In genomic region chrX:49073641-49074575, GRCh38 we compare ENCODE assay signal across 8 cellular contexts. TPM values are rescaled to one million over a fixed set of nuclear protein-coding genes. Genes with fewer than 3 reads are reported as not detected.
DNase-seq lines count a peak whose midpoint lies in the region; ATAC-seq and TF ChIP-seq lines count a peak whose summit lies in the region.

A gene with protein sequence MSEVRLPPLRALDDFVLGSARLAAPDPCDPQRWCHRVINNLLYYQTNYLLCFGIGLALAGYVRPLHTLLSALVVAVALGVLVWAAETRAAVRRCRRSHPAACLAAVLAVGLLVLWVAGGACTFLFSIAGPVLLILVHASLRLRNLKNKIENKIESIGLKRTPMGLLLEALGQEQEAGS (minus strand): TSS chrX:49074002. CDS start chrX:49073987, 15 bp downstream.

- H3K9me3 Mint-ChIP-seq in activated naive CD8-positive, alpha-beta T cell treated with anti-CD3 and anti-CD28 coated beads for 36 hours: no peaks in the 10 kb centered on the region

- H3K9me3 ChIP-seq in SK-N-SH: no peaks in the 10 kb centered on the region

- H3K4me3 Mint-ChIP-seq in activated naive CD8-positive, alpha-beta T cell treated with anti-CD3 and anti-CD28 coated beads for 36 hours: peak within 1 kb of the TSS; percentile 89

- no peaks in the 10 kb centered on the region for H3K9me2 ChIP-seq in SK-N-SH

- peak within 1 kb of the TSS; percentile 40 to 42; a peak in 2 of 4 replicates for H3K27ac ChIP-seq in SK-N-SH (ENCODE audit: low read depth in 2 of 2, low read length in 1 of 2)
- peak within 1 kb of the TSS; percentile 61 for H3K27ac ChIP-seq in temporal lobe (ENCODE audit: low read depth, low read length)

- no peaks in the 10 kb centered on the region for H3K27me3 Mint-ChIP-seq in activated naive CD8-positive, alpha-beta T cell treated with anti-CD3 and anti-CD28 coated beads for 36 hours

- peak within 1 kb of the TSS; percentile 61 to 95 for H3K4me3 ChIP-seq in SK-N-SH (ENCODE audit: low read depth in 2 of 2, low read length in 1 of 2)

- TF ChIP-seq EP300 in SK-N-SH (IDR thresholded peaks at IDR 0.05; ENCODE audit: borderline replicate concordance in 1 of 2, low read depth in 1 of 2, low read length in 1 of 2): 0 out of 4 replicates have a peak, but pooled peaks of 1 of the 2 experiments have one; percentile 37

- peak within 1 kb of the TSS; percentile 89 for H3K4me2 ChIP-seq in SK-N-SH

- H3K27me3 ChIP-seq in SK-N-SH (ENCODE audit: insufficient read depth): no peaks in the 10 kb centered on the region

- H3K27ac Mint-ChIP-seq in activated naive CD8-positive, alpha-beta T cell treated with anti-CD3 and anti-CD28 coated beads for 36 hours: peak within 1 kb of the TSS; percentile 84

- ATAC-seq in GM21737 (IDR thresholded peaks at IDR 0.05; ENCODE audit: unreplicated experiment): peak; percentile 91

- peaks cover 0 to 13% of the 10 kb centered on the region in 2 experiments; a peak in 1 of 4 replicates for H3K4me1 ChIP-seq in SK-N-SH (ENCODE audit: control insufficient read depth in 1 of 2, insufficient read depth in 2 of 2, low read depth in 1 of 2, low read length in 1 of 2)

- under 1% methylated on average over 25 of the region's 61 CpGs for WGBS in SK-N-SH (ENCODE audit: low lambda C conversion rate)

- POLR2A ChIA-PET in SK-N-SH (lab: Yijun Ruan, JAX): interaction anchor here (0.6 to 1.0 kb wide), 2 partner anchors 14 to 195 kb away, joined by 3 read pairs; no protein-coding TSS in a partner anchor

- DNase-seq in DMS114 treated with DMSO at 0.1 percent for 48 hours (lab: John Stamatoyannopoulos, UW; ENCODE audit: unreplicated experiment) (peak; percentile 86), MV-4-11 (lab: John Stamatoyannopoulos, UW) (peak; percentile 87), SK-N-SH (peak; percentile 98), glomerular endothelial cell (ENCODE audit: extremely low read depth, low read depth, low spot score) (peak; percentile 36), occipital lobe (lab: John Stamatoyannopoulos, UW) (peak; percentile 82)
- DNase-seq in activated naive CD8-positive, alpha-beta T cell treated with anti-CD3 and anti-CD28 coated beads for 36 hours: peak; percentile 89

- no peak for TF ChIP-seq RAD21 in SK-N-SH (IDR thresholded peaks at IDR 0.05; ENCODE audit: low read length)

- peak within 1 kb of the TSS; percentile 80 for H3K9ac ChIP-seq in SK-N-SH

- peaks cover 16% of the 10 kb centered on the region for H3K4me1 Mint-ChIP-seq in activated naive CD8-positive, alpha-beta T cell treated with anti-CD3 and anti-CD28 coated beads for 36 hours

- H3K36me3 Mint-ChIP-seq in activated naive CD8-positive, alpha-beta T cell treated with anti-CD3 and anti-CD28 coated beads for 36 hours: peaks cover 23% of the 10 kb centered on the region

- TF ChIP-seq CTCF in SK-N-SH (IDR thresholded peaks at IDR 0.05): no peak

- 0 out of 2 replicates have a peak, but pooled peaks cover 5% of the 10 kb centered on the region for H4K20me1 ChIP-seq in SK-N-SH (ENCODE audit: insufficient read depth)

- no peaks in the 10 kb centered on the region for H3F3A ChIP-seq in SK-N-SH (replicated peaks; ENCODE audit: insufficient read depth)

- H3K36me3 ChIP-seq in SK-N-SH (replicated peaks in 1 of 2; ENCODE audit: control insufficient read depth in 1 of 2, insufficient read depth in 2 of 2, low read length in 1 of 2): peaks cover 0 to 3% of the 10 kb centered on the region in 2 experiments

- CTCF ChIA-PET in SK-N-SH (lab: Yijun Ruan, JAX): no interaction called here

- H3K79me2 ChIP-seq in SK-N-SH (ENCODE audit: insufficient read depth): peaks cover 24% of the 10 kb centered on the region

- peak within 1 kb of the TSS; percentile 94 for H2AFZ ChIP-seq in SK-N-SH (ENCODE audit: low read depth)

TF ChIP-seq in SK-N-SH, 30 proteins besides CTCF, POLR2A, EP300 and RAD21 (continues in another document):
- peak; percentile 95 for TF ChIP-seq ELF1 (IDR thresholded peaks at IDR 0.05)
- TF ChIP-seq EZH2phosphoT487 (IDR thresholded peaks at IDR 0.05; ENCODE audit: borderline replicate concordance, low read depth): no peak
- TF ChIP-seq TEAD4 (IDR thresholded peaks at IDR 0.05; ENCODE audit: borderline replicate concordance, insufficient read depth): no peak
- TF ChIP-seq IRF3 (IDR thresholded peaks at IDR 0.05; ENCODE audit: low read depth, low read length): no peak
- no peak for TF ChIP-seq TCF12 (IDR thresholded peaks at IDR 0.05)
- TF ChIP-seq PBX3 (IDR thresholded peaks at IDR 0.05): peak; percentile 38
- TF ChIP-seq FOXJ3 (CRISPR knock-in tag; IDR thresholded peaks at IDR 0.05): 0 out of 2 replicates have a peak, but pooled peaks have one; percentile 29
- TF ChIP-seq POLR2AphosphoS5 (IDR thresholded peaks at IDR 0.05; ENCODE audit: low read depth, low read length): peak; percentile 84
- no peak for TF ChIP-seq MEF2A (IDR thresholded peaks at IDR 0.05; ENCODE audit: borderline replicate concordance, low read depth)
- no peak for TF ChIP-seq SMC3 (IDR thresholded peaks at IDR 0.05; ENCODE audit: low read depth, low read length)
- TF ChIP-seq, protein P1, sequence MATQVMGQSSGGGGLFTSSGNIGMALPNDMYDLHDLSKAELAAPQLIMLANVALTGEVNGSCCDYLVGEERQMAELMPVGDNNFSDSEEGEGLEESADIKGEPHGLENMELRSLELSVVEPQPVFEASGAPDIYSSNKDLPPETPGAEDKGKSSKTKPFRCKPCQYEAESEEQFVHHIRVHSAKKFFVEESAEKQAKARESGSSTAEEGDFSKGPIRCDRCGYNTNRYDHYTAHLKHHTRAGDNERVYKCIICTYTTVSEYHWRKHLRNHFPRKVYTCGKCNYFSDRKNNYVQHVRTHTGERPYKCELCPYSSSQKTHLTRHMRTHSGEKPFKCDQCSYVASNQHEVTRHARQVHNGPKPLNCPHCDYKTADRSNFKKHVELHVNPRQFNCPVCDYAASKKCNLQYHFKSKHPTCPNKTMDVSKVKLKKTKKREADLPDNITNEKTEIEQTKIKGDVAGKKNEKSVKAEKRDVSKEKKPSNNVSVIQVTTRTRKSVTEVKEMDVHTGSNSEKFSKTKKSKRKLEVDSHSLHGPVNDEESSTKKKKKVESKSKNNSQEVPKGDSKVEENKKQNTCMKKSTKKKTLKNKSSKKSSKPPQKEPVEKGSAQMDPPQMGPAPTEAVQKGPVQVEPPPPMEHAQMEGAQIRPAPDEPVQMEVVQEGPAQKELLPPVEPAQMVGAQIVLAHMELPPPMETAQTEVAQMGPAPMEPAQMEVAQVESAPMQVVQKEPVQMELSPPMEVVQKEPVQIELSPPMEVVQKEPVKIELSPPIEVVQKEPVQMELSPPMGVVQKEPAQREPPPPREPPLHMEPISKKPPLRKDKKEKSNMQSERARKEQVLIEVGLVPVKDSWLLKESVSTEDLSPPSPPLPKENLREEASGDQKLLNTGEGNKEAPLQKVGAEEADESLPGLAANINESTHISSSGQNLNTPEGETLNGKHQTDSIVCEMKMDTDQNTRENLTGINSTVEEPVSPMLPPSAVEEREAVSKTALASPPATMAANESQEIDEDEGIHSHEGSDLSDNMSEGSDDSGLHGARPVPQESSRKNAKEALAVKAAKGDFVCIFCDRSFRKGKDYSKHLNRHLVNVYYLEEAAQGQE (IDR thresholded peaks at IDR 0.05; ENCODE audit: low read depth, low read length): peak; percentile 50; the same call in 1 of the 2 replicates
- TF ChIP-seq TAF1 (IDR thresholded peaks at IDR 0.05; ENCODE audit: borderline replicate concordance, low read depth, low read length): peak; percentile 69; the same call in 1 of the 2 replicates
- no peak; the same call in 1 of the 2 replicates for TF ChIP-seq NFIC (IDR thresholded peaks at IDR 0.05; ENCODE audit: borderline replicate concordance)
- TF ChIP-seq CHD2 (IDR thresholded peaks at IDR 0.05; ENCODE audit: low read length, partially characterized antibody): peak; percentile 88
- 0 out of 2 replicates have a peak, but pooled peaks have one; percentile 46 for TF ChIP-seq SIN3A (IDR thresholded peaks at IDR 0.05; ENCODE audit: borderline replicate concordance, low read depth, low read length)
- no peak for TF ChIP-seq FOXM1 (IDR thresholded peaks at IDR 0.05; ENCODE audit: low read depth)
- no peak for TF ChIP-seq RCOR1 (IDR thresholded peaks at IDR 0.05; ENCODE audit: low read length)
- TF ChIP-seq YY1 (IDR thresholded peaks at IDR 0.05; ENCODE audit: low read depth): peak; percentile 39; the same call in 1 of the 2 replicates
- no peak; the same call in 1 of the 2 replicates for TF ChIP-seq MXI1 (IDR thresholded peaks at IDR 0.05; ENCODE audit: low read depth, low read length)
- TF ChIP-seq NRF1 (IDR thresholded peaks at IDR 0.05; ENCODE audit: low read depth, low read length): peak; percentile 76
- TF ChIP-seq, protein P2, sequence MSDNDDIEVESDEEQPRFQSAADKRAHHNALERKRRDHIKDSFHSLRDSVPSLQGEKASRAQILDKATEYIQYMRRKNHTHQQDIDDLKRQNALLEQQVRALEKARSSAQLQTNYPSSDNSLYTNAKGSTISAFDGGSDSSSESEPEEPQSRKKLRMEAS (IDR thresholded peaks at IDR 0.05; ENCODE audit: low read depth): peak; percentile 100

RNA-seq across cellular contexts. Expression of the gene that starts here (rescaled TPM):
- 67.6 and 91.9 TPM in 2 replicates for polyA plus RNA-seq in SK-N-SH (2012; rRNA removed)
- 47.9 and 82.0 TPM in 2 replicates for polyA plus RNA-seq in SK-N-SH (2012; cell fraction: cytosol; rRNA removed)
- polyA plus RNA-seq in SK-N-SH (2012; cell fraction: nucleus; rRNA removed): 41.6 and 50.7 TPM in 2 replicates
- 10 to 100 TPM; 10.1 to 11.9 TPM for total RNA-seq in activated naive CD8-positive, alpha-beta T cell treated with anti-CD3 and anti-CD28 coated beads for 36 hours
- total RNA-seq in glomerular endothelial cell (14.1 and 34.1 TPM in 2 replicates), occipital lobe (3.0 TPM), temporal lobe (3.7 TPM)

Comparison
In these comparisons a context has a peak if more than half of its experiments do, and no peak if none do; other contexts are left out.
1. Peak in every context shown above with its lines: DNase-seq, ATAC-seq, H3K4me3 ChIP-seq and H3K27ac ChIP-seq.
2. DNase-seq: peak in every context shown above with its lines; median percentile 98 in SK-N-SH; 89 in activated naive CD8-positive, alpha-beta T cell treated with anti-CD3 and anti-CD28 coated beads for 36 hours; 87 in MV-4-11; 86 in DMS114 treated with DMSO at 0.1 percent for 48 hours; 82 in occipital lobe; 36 in glomerular endothelial cell.